In the genomic region with DNA sequence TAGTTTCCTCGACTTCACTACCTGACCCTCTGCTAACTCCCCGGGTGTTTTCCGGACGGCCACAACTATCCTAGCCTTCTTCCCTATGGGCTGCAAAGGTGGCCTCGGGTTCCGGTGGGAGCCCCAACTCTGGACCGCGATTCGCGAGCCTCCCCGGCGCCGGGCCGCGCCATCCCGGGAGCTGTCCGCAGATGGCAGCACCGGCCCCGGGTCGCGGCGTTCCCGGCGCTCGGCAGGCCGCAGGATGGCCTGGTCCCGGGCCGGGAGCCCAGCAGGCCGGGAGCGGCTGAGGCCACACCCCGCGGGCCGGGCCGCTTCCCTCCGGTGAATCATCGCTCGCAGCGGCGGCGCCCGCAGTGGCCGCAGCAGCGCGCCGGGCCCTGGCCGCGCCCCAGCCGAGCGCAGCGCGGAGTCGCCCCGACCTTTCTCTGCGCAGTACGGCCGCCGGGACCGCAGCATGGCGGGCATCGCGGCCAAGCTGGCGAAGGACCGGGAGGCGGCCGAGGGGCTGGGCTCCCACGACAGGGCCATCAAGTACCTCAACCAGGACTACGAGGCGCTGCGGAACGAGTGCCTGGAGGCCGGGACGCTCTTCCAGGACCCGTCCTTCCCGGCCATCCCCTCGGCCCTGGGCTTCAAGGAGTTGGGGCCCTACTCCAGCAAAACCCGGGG, we compare ENCODE assay signal across 8 cellular contexts.
DNase-seq lines count a peak whose midpoint lies in the region; ATAC-seq and TF ChIP-seq lines count a peak whose summit lies in the region.

CAPN2 (plus strand) TSS at position 356 of the 672 bp plus-strand sequence; CDS start at position 458, 102 bp downstream.

- peak within 1 kb of the TSS; percentile 86 for H3K4me3 ChIP-seq in coronary artery

- TF ChIP-seq CTCF in coronary artery (IDR thresholded peaks at IDR 0.05), result peak; percentile 75

- peak within 1 kb of the TSS; percentile 91 to 96 for H3K27ac ChIP-seq in coronary artery

- peak; percentile 65 for ATAC-seq in HG02588 (IDR thresholded peaks at IDR 0.05; ENCODE audit: unreplicated experiment)
- peak; percentile 65 to 67 for ATAC-seq in activated CD4-positive, CD25-positive, alpha-beta regulatory T cell treated with anti-CD3 and anti-CD28 coated beads, Interleukin-2, amount 50 U/mL, for 24 hours

- DNase-seq in NCI-H2107 (lab: John Stamatoyannopoulos, UW) (peak; percentile 36), NCI-H2107 treated with DMSO at 0.1 percent for 48 hours (lab: John Stamatoyannopoulos, UW; ENCODE audit: unreplicated experiment) (no peak), NCI-H128 (lab: John Stamatoyannopoulos, UW; ENCODE audit: unreplicated experiment) (peak; percentile 36), coronary artery (ENCODE audit: low spot score) (peak; percentile 88), kidney glomerular epithelial cell (lab: John Stamatoyannopoulos, UW) (peak; percentile 53)
- DNase-seq in stimulated activated CD4-positive, alpha-beta T cell treated with anti-CD3 and anti-CD28 coated beads, Interleukin-12 subunit alpha, Interleukin-12 subunit beta, amount 100 ng/mL, for 4 hours, result peak; percentile 48
